Comparison of ENCODE assay signal across 20 cellular contexts in genomic region chr7:81445462-81445861, GRCh38.
"Had no signal": no experiment of that assay in that cellular context is flagged by ENCODE, and none has a peak within 500 bp of the region (broad histone marks: within the 10 kb centered on the region; RNA-seq: fewer than 3 reads in every experiment).

No MANE protein-coding gene starts in this region.

- H3K79me2 ChIP-seq: parathyroid adenoma had no signal

- DNase-seq: cortex of kidney; effector memory CD8-positive, alpha-beta T cell; erythroblast; esophagus squamous epithelium; foreskin fibroblast; gastrocnemius medialis; head of caudate nucleus; left ventricle myocardium superior; lower lobe of right lung; mucosa of descending colon; naive B cell; right lobe of liver; stimulated activated CD4-positive, alpha-beta T cell treated with anti-CD3 and anti-CD28 coated beads, Interleukin-2, amount 100 ng/mL, for 24 hours; stimulated activated CD4-positive, alpha-beta T cell treated with anti-CD3 and anti-CD28 coated beads, Interleukin-4, amount 100 ng/mL, for 24 hours; stimulated activated naive CD8-positive, alpha-beta T cell treated with anti-CD3 and anti-CD28 coated beads, Interleukin-15, Interleukin-2, amounts not matched to agents 100 U/mL and 50 U/mL, for 24 hours; substantia nigra; testis; tibial artery had no signal

- H3K9ac ChIP-seq: parathyroid adenoma had no signal

- H3K36me3 ChIP-seq: esophagus squamous epithelium, gastrocnemius medialis, lower lobe of right lung, neutrophil, right lobe of liver, tibial artery had no signal

- H3K4me1 ChIP-seq: esophagus squamous epithelium, gastrocnemius medialis, lower lobe of right lung, parathyroid adenoma, right lobe of liver, testis, tibial artery had no signal

- H2AFZ ChIP-seq: parathyroid adenoma had no signal

- H3K27me3 ChIP-seq: esophagus squamous epithelium, gastrocnemius medialis, neutrophil, right lobe of liver, testis, tibial artery had no signal

- H3K4me3 ChIP-seq: esophagus squamous epithelium, gastrocnemius medialis, lower lobe of right lung, mucosa of descending colon, right lobe of liver, testis, tibial artery had no signal

- H3K27ac ChIP-seq: esophagus squamous epithelium, gastrocnemius medialis, lower lobe of right lung, neutrophil, parathyroid adenoma, right lobe of liver, testis, tibial artery had no signal

- H3K9me3 ChIP-seq: esophagus squamous epithelium, gastrocnemius medialis, lower lobe of right lung, mucosa of descending colon, neutrophil, right lobe of liver, testis, tibial artery had no signal
